ENCODE assay signal across 18 cellular contexts in the genomic region with DNA sequence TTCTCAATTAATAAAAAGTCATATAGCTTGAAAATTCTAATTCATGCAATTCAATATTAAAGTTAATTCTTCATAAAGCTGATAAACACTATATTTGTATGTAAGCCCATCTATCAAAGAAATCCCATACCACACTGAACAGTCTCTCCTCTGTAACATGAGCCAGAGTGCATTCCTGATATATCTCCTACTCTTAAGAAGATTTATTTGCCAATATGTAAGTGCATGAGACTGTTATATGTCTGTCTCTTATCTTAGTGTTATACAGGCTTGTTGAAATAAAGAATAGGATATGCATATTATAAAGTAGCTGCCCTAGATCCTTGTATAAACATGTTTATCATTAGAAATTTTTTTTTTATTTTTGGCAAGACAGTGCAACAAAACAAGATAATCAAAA. TPM values are rescaled to one million over a fixed set of nuclear protein-coding genes. Genes with fewer than 3 reads are reported as not detected.
DNase-seq lines count a peak whose midpoint lies in the region; ATAC-seq, FAIRE-seq and TF ChIP-seq lines count a peak whose summit lies in the region.
"Had no signal": no experiment of that assay in that cellular context is flagged by ENCODE, and none has a peak within 500 bp of the region (broad histone marks: within the 10 kb centered on the region; RNA-seq: fewer than 3 reads in every experiment).

No MANE protein-coding gene starts in this region.

- ATAC-seq in Right ventricle myocardium inferior (peak; percentile 76), right cardiac atrium (no peak), GM12878 (no peak), HG02610 (IDR thresholded peaks at IDR 0.05; ENCODE audit: unreplicated experiment) (no peak), GM18858 (IDR thresholded peaks at IDR 0.05; ENCODE audit: unreplicated experiment) (no peak)
- no peak for ATAC-seq in activated T-cell treated with anti-CD3 and anti-CD28 coated beads, Interleukin-2, amount 50 U/mL, for 72 hours (replicated peaks in 1 of 2)
- ATAC-seq: CD8-positive, alpha-beta T cell had no signal

- H3K4me1 ChIP-seq in right cardiac atrium (ENCODE audit: control insufficient read depth, insufficient read depth, low read length) (no peaks in the 10 kb centered on the region), SK-N-SH (ENCODE audit: control insufficient read depth in 1 of 2, insufficient read depth in 2 of 2, low read depth in 1 of 2, low read length in 1 of 2) (peaks cover 0 to 2% of the 10 kb centered on the region in 2 experiments; a peak in 2 of 4 replicates), GM12878 (ENCODE audit: control insufficient read depth, insufficient read depth, low read length) (no peaks in the 10 kb centered on the region)
- H3K4me1 ChIP-seq: BLaER1 treated with 17β-estradiol and CSF1 and Interleukin-3, amounts not matched to agents 10 nM and 100 nM had no signal

- POLR2A ChIA-PET in SK-N-SH (lab: Yijun Ruan, JAX) (no interaction called here), GM12878 (lab: Charles Lee) (no interaction called here)

- H3K9me3 ChIP-seq in right cardiac atrium (ENCODE audit: control insufficient read depth, low read length) (no peaks in the 10 kb centered on the region), SK-N-SH (no peaks in the 10 kb centered on the region), GM12878 (replicated peaks; ENCODE audit: control insufficient read depth, insufficient read depth, low read length) (no peaks in the 10 kb centered on the region)
- H3K9me3 ChIP-seq: BLaER1 treated with 17β-estradiol and CSF1 and Interleukin-3, amounts not matched to agents 10 nM and 100 nM had no signal

- H3K27ac Mint-ChIP-seq in activated T-cell treated with anti-CD3 and anti-CD28 coated beads, Interleukin-2, amount 50 U/mL, for 72 hours, result no peak overlapping the region
- H3K27ac Mint-ChIP-seq: B cell; CD8-positive, alpha-beta T cell; H9 had no signal

- no peaks in the 10 kb centered on the region for H3K4me1 Mint-ChIP-seq in activated T-cell treated with anti-CD3 and anti-CD28 coated beads, Interleukin-2, amount 50 U/mL, for 72 hours (ENCODE audit: low read depth)
- H3K4me1 Mint-ChIP-seq: B cell had no signal

- no peak overlapping the region for H3K4me2 ChIP-seq in SK-N-SH
- H3K4me2 ChIP-seq in GM12878 (ENCODE audit: control insufficient read depth, insufficient read depth), result no peak overlapping the region
- H3K4me2 ChIP-seq: BLaER1 treated with 17β-estradiol and CSF1 and Interleukin-3, amounts not matched to agents 10 nM and 100 nM had no signal

- no peaks in the 10 kb centered on the region for H3K9me3 Mint-ChIP-seq in activated T-cell treated with anti-CD3 and anti-CD28 coated beads, Interleukin-2, amount 50 U/mL, for 72 hours
- H3K9me3 Mint-ChIP-seq: CD8-positive, alpha-beta T cell; H9 had no signal

- in situ Hi-C loops in GM12878 (cut with MboI), result no loop called here

- TF ChIP-seq CTCF in SK-N-SH (IDR thresholded peaks at IDR 0.05), result no peak
- TF ChIP-seq CTCF in GM12878 (IDR thresholded peaks at IDR 0.05 in 2 of 3, conservative IDR thresholded peaks at IDR 0.05 in 1 of 3; ENCODE audit: control insufficient read depth in 2 of 3, extremely low read depth in 1 of 3, insufficient read depth in 1 of 3, low read depth in 3 of 3, low read length in 3 of 3), result no peak

- RAD21 ChIA-PET in GM12878 (lab: Charles Lee; ENCODE audit: unreplicated experiment), result no interaction called here

- CTCF ChIA-PET in SK-N-SH (lab: Yijun Ruan, JAX) (interaction anchor here (1.2 to 2.8 kb wide), 5 partner anchors 9 to 152 kb away, joined by 3 to 16 read pairs (median 6); no protein-coding TSS in a partner anchor), GM12878 (lab: Yijun Ruan, JAX) (interaction anchor here (0.8 to 1.7 kb wide), 6 partner anchors 9 to 158 kb away, joined by 3 to 6 read pairs (median 4); no protein-coding TSS in a partner anchor)

- H3K27me3 ChIP-seq in right cardiac atrium (ENCODE audit: control insufficient read depth, insufficient read depth) (no peaks in the 10 kb centered on the region), SK-N-SH (ENCODE audit: insufficient read depth) (no peaks in the 10 kb centered on the region), GM12878 (replicated peaks in 1 of 2; ENCODE audit: control insufficient read depth in 2 of 2, insufficient read depth in 2 of 2, low read length in 1 of 2) (no peaks in the 10 kb centered on the region)
- H3K27me3 ChIP-seq: BLaER1 treated with 17β-estradiol and CSF1 and Interleukin-3, amounts not matched to agents 10 nM and 100 nM had no signal

- SMC1A ChIA-PET in GM12878 (lab: Charles Lee; ENCODE audit: uncharacterized antibody, unreplicated experiment), result interaction anchor here (0.7 to 2.7 kb wide), 5 partner anchors 9 to 1836 kb away, joined by 3 to 9 read pairs (median 4); no protein-coding TSS in a partner anchor

- TF ChIP-seq RAD21 in SK-N-SH (IDR thresholded peaks at IDR 0.05; ENCODE audit: low read length), result no peak
- TF ChIP-seq RAD21 in GM12878 (IDR thresholded peaks at IDR 0.05; ENCODE audit: insufficient read depth, low read depth, low read length), result no peak

- no peak overlapping the region for H3K4me3 Mint-ChIP-seq in activated T-cell treated with anti-CD3 and anti-CD28 coated beads, Interleukin-2, amount 50 U/mL, for 72 hours
- H3K4me3 Mint-ChIP-seq: B cell; CD8-positive, alpha-beta T cell; H9 had no signal

- BruUV-seq in GM12878 (replicated peaks; lab: Mats Ljungman, UMichigan), result no TSS peak

- H3K9ac ChIP-seq in SK-N-SH (no peak overlapping the region), GM12878 (ENCODE audit: control insufficient read depth, insufficient read depth, low read length) (no peak overlapping the region)
- H3K9ac ChIP-seq: BLaER1 treated with 17β-estradiol and CSF1 and Interleukin-3, amounts not matched to agents 10 nM and 100 nM had no signal

- intact Hi-C loops in Right ventricle myocardium inferior (cut with DNase I) (no loop called here), right cardiac atrium (cut with DNase I) (no loop called here), GM12878 (cut with micrococcal nuclease; ENCODE audit: unreplicated experiment) (no loop called here)

- FAIRE-seq in GM12878 (lab: Jason Lieb, UNC), result peak; percentile 38
- FAIRE-seq: GM19239, H1 had no signal

- no peak for DNase-seq in Right ventricle myocardium inferior (ENCODE audit: missing footprints)
- no peak for DNase-seq in right cardiac atrium
- DNase-seq in SK-N-SH, result no peak
- DNase-seq in GM12878 (ENCODE audit: low read depth, low spot score), result no peak
- peak; percentile 57 for DNase-seq in iris pigment epithelial cell (ENCODE audit: low read depth)
- DNase-seq in activated T-cell treated with anti-CD3 and anti-CD28 coated beads, Interleukin-2, amount 50 U/mL, for 72 hours, result no peak
- DNase-seq: 8988T; Calu3; CD8-positive, alpha-beta T cell; DMS79 treated with DMSO at 0.1 percent for 48 hours; GF-D8; H9 had no signal

- no peak for TF ChIP-seq POLR2A in GM12878 (IDR thresholded peaks at IDR 0.05; ENCODE audit: low read depth, low read length)

- H3K9me2 ChIP-seq in SK-N-SH, result no peaks in the 10 kb centered on the region

- H4K20me1 ChIP-seq in SK-N-SH (ENCODE audit: insufficient read depth) (no peaks in the 10 kb centered on the region), GM12878 (ENCODE audit: control insufficient read depth, insufficient read depth) (no peaks in the 10 kb centered on the region)
- H4K20me1 ChIP-seq: BLaER1 treated with 17β-estradiol and CSF1 and Interleukin-3, amounts not matched to agents 10 nM and 100 nM had no signal

- no peaks in the 10 kb centered on the region for H3K79me2 ChIP-seq in SK-N-SH (ENCODE audit: insufficient read depth)
- H3K79me2 ChIP-seq in GM12878 (ENCODE audit: control insufficient read depth, insufficient read depth, low read length), result no peaks in the 10 kb centered on the region

- H3K36me3 ChIP-seq in SK-N-SH (replicated peaks in 1 of 2; ENCODE audit: control insufficient read depth in 1 of 2, insufficient read depth in 2 of 2, low read length in 1 of 2) (peaks cover 51 to 94% of the 10 kb centered on the region in 2 experiments), GM12878 (ENCODE audit: control insufficient read depth in 2 of 2, insufficient read depth in 2 of 2, low read length in 1 of 2) (no peaks in the 10 kb centered on the region)
- H3K36me3 ChIP-seq: BLaER1 treated with 17β-estradiol and CSF1 and Interleukin-3, amounts not matched to agents 10 nM and 100 nM had no signal

- H3K27me3 Mint-ChIP-seq in activated T-cell treated with anti-CD3 and anti-CD28 coated beads, Interleukin-2, amount 50 U/mL, for 72 hours (ENCODE audit: low read depth), result no peaks in the 10 kb centered on the region
- H3K27me3 Mint-ChIP-seq: B cell had no signal

- H3K27ac ChIP-seq in right cardiac atrium (ENCODE audit: low read length) (no peak overlapping the region), SK-N-SH (ENCODE audit: low read depth in 2 of 2, low read length in 1 of 2) (no peak overlapping the region; a peak in 1 of 4 replicates), GM12878 (ENCODE audit: control insufficient read depth, insufficient read depth) (no peak overlapping the region)
- H3K27ac ChIP-seq: BLaER1 treated with 17β-estradiol and CSF1 and Interleukin-3, amounts not matched to agents 10 nM and 100 nM had no signal

- H3K4me3 ChIP-seq in right cardiac atrium (ENCODE audit: low read length) (no peak overlapping the region), SK-N-SH (ENCODE audit: low read depth in 2 of 2, low read length in 1 of 2) (no peak overlapping the region), GM12878 (no peak overlapping the region)
- H3K4me3 ChIP-seq: BLaER1 treated with 17β-estradiol and CSF1 and Interleukin-3, amounts not matched to agents 10 nM and 100 nM had no signal

- H3F3A ChIP-seq in SK-N-SH (replicated peaks; ENCODE audit: insufficient read depth), result no peaks in the 10 kb centered on the region

- no peak overlapping the region for H2AFZ ChIP-seq in SK-N-SH (ENCODE audit: low read depth)
- no peak overlapping the region for H2AFZ ChIP-seq in GM12878 (ENCODE audit: control insufficient read depth, low read depth, low read length)

- no peak for TF ChIP-seq EP300 in SK-N-SH (IDR thresholded peaks at IDR 0.05; ENCODE audit: borderline replicate concordance in 1 of 2, low read depth in 1 of 2, low read length in 1 of 2)
- TF ChIP-seq EP300 in GM12878 (IDR thresholded peaks at IDR 0.05; ENCODE audit: borderline replicate concordance in 1 of 2, control insufficient read depth in 1 of 2, low read depth in 2 of 2, low read length in 2 of 2), result no peak

- H3K36me3 Mint-ChIP-seq in activated T-cell treated with anti-CD3 and anti-CD28 coated beads, Interleukin-2, amount 50 U/mL, for 72 hours (ENCODE audit: insufficient read depth in 2 of 2), result peaks cover 0 to 8% of the 10 kb centered on the region in 2 donors

RNA-seq across cellular contexts. Expression of a gene that starts 40.4 kb away (rescaled TPM):
- total RNA-seq in Right ventricle myocardium inferior (2.7 TPM), right cardiac atrium (1 to 10 TPM; 5.3 to 8.7 (median 6.8) TPM), GM12878 (2014; rRNA removed) (11.1 and 13.2 TPM in 2 replicates), GM12878 (2014; rRNA removed; fragmentation: Illumina TruSeq; extraction: Trizol) (17.2 and 17.7 TPM in 2 replicates), GM12878 (2021) (14.3 and 14.6 TPM in 2 replicates)
- polyA plus RNA-seq in right cardiac atrium (8.1 TPM), SK-N-SH (2012; rRNA removed) (9.1 and 11.9 TPM in 2 replicates), GM12878 (2011; rRNA removed) (25.2 and 32.8 TPM in 2 replicates), GM12878 (2014; fragmentation: Illumina TruSeq; extraction: Trizol) (13.3 and 17.1 TPM in 2 replicates), GM12878 (2014; fragmentation: Nextera tagmentation; extraction: Ambion mirVana) (10 to 100 TPM; 21.6 to 25.3 TPM), GM12878 (2014; rRNA removed) (15.6 and 16.0 TPM in 2 replicates), GM12878 (2016; fragmentation: Nextera tagmentation; extraction: Ambion mirVana) (10 to 100 TPM; 28.2 to 30.0 TPM)
- 6.6 and 7.2 TPM in 2 replicates for polyA plus RNA-seq in SK-N-SH (2012; cell fraction: cytosol; rRNA removed)
- 25.0 and 30.7 TPM in 2 replicates for polyA plus RNA-seq in SK-N-SH (2012; cell fraction: nucleus; rRNA removed)
- 71.7 and 84.3 TPM in 2 replicates for total RNA-seq in GM12878 (2013; cell fraction: nucleolus; rRNA removed)
- 9.1 TPM for polyA plus RNA-seq in GM12878 (2011; ENCODE audit: low read depth)
- 8.0 and 9.6 TPM in 2 replicates for polyA plus RNA-seq in GM12878 (2011; cell fraction: cytosol; rRNA removed)
- polyA plus RNA-seq in GM12878 (2011; cell fraction: nucleus; rRNA removed), result 36.6 and 42.1 TPM in 2 replicates
- 18.3 TPM in 2 replicates for polyA plus RNA-seq in GM12878 (2012)
- 6.8 and 8.6 TPM in 2 replicates for polyA minus RNA-seq in GM12878 (2011; rRNA and poly(A)+ RNA removed)
- 4.3 and 6.5 TPM in 2 replicates for polyA minus RNA-seq in GM12878 (2011; cell fraction: cytosol; rRNA and poly(A)+ RNA removed)
- polyA minus RNA-seq in GM12878 (2011; cell fraction: nucleus; rRNA and poly(A)+ RNA removed), result 39.4 and 42.2 TPM in 2 replicates
- 10 to 100 TPM; 39.2 to 39.4 TPM for total RNA-seq in activated T-cell treated with anti-CD3 and anti-CD28 coated beads, Interleukin-2, amount 50 U/mL, for 72 hours

RNA-seq across cellular contexts. Expression of a gene that starts 47.7 kb away (rescaled TPM):
- total RNA-seq in Right ventricle myocardium inferior (4.1 TPM), right cardiac atrium (1 to 10 TPM; 6.2 to 7.2 (median 6.9) TPM), GM12878 (2014; rRNA removed) (7.3 and 8.1 TPM in 2 replicates), GM12878 (2014; rRNA removed; fragmentation: Illumina TruSeq; extraction: Trizol) (8.5 and 9.0 TPM in 2 replicates), GM12878 (2021) (6.9 and 7.1 TPM in 2 replicates)
- polyA plus RNA-seq in right cardiac atrium (2.2 TPM), SK-N-SH (2012; rRNA removed) (8.6 and 12.1 TPM in 2 replicates), GM12878 (2011; rRNA removed) (9.3 and 14.7 TPM in 2 replicates), GM12878 (2014; fragmentation: Illumina TruSeq; extraction: Trizol) (6.4 and 8.2 TPM in 2 replicates), GM12878 (2014; fragmentation: Nextera tagmentation; extraction: Ambion mirVana) (1 to 10 TPM; 3.0 to 3.2 TPM), GM12878 (2014; rRNA removed) (4.6 and 5.4 TPM in 2 replicates), GM12878 (2016; fragmentation: Nextera tagmentation; extraction: Ambion mirVana) (1 to 10 TPM; 3.9 to 6.1 TPM)
- polyA plus RNA-seq in SK-N-SH (2012; cell fraction: cytosol; rRNA removed), result 9.9 and 10.9 TPM in 2 replicates
- polyA plus RNA-seq in SK-N-SH (2012; cell fraction: nucleus; rRNA removed), result 13.9 and 30.4 TPM in 2 replicates
- total RNA-seq in GM12878 (2013; cell fraction: nucleolus; rRNA removed), result 55.7 and 66.7 TPM in 2 replicates
- 2.7 TPM for polyA plus RNA-seq in GM12878 (2011; ENCODE audit: low read depth)
- 2.7 and 3.0 TPM in 2 replicates for polyA plus RNA-seq in GM12878 (2011; cell fraction: cytosol; rRNA removed)
- 15.0 and 15.6 TPM in 2 replicates for polyA plus RNA-seq in GM12878 (2011; cell fraction: nucleus; rRNA removed)
- polyA plus RNA-seq in GM12878 (2012), result 3.3 and 3.9 TPM in 2 replicates
- 8.3 and 10.0 TPM in 2 replicates for polyA minus RNA-seq in GM12878 (2011; rRNA and poly(A)+ RNA removed)
- 4.2 and 4.4 TPM in 2 replicates for polyA minus RNA-seq in GM12878 (2011; cell fraction: cytosol; rRNA and poly(A)+ RNA removed)
- 6.4 and 9.7 TPM in 2 replicates for polyA minus RNA-seq in GM12878 (2011; cell fraction: nucleus; rRNA and poly(A)+ RNA removed)
- 1 to 10 TPM; 4.7 to 6.4 TPM for total RNA-seq in activated T-cell treated with anti-CD3 and anti-CD28 coated beads, Interleukin-2, amount 50 U/mL, for 72 hours
